28 cellular contexts compared by ENCODE assay signal in the genomic region with DNA sequence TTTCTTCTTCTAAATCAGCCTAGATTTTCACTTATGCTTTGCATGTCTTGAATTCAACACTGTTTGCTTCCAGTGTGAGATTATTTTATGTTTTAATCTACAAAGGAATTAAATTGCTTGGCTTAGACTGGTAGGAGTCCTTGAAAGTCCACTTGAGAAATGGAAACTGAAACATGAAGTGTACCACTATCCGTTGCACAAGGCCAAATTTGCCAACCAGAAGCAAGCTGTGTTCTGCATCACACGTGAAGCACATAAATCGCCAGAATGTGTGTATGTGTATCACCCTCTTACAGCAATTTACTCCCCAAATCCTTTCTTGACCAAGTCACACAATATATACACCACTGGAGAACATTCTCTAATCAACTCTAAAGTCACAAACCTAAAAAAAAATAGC. TPM values are rescaled to one million over a fixed set of nuclear protein-coding genes. Genes with fewer than 3 reads are reported as not detected.
DNase-seq lines count a peak whose midpoint lies in the region; ATAC-seq, FAIRE-seq and TF ChIP-seq lines count a peak whose summit lies in the region.
"Had no signal": no experiment of that assay in that cellular context is flagged by ENCODE, and none has a peak within 500 bp of the region (broad histone marks: within the 10 kb centered on the region; RNA-seq: fewer than 3 reads in every experiment).

No MANE protein-coding gene starts in this region.

- H3K27ac ChIP-seq in HUES6 (ENCODE audit: low read depth, low read length) (no peak overlapping the region), GM12878 (ENCODE audit: control insufficient read depth, insufficient read depth) (no peak overlapping the region), pancreas (no peak overlapping the region)
- H3K27ac ChIP-seq: foreskin keratinocyte, SJCRH30, stomach had no signal

- H3K4me1 ChIP-seq in HUES6 (ENCODE audit: control insufficient read depth, insufficient read depth, low read length) (peaks cover 92% of the 10 kb centered on the region), GM12878 (ENCODE audit: control insufficient read depth, insufficient read depth, low read length) (no peaks in the 10 kb centered on the region), pancreas (peaks cover 3 to 8% (median 6%) of the 10 kb centered on the region in 3 donors)
- H3K4me1 ChIP-seq: foreskin keratinocyte had no signal

- TF ChIP-seq EP300 in GM12878 (IDR thresholded peaks at IDR 0.05; ENCODE audit: borderline replicate concordance in 1 of 2, control insufficient read depth in 1 of 2, low read depth in 2 of 2, low read length in 2 of 2): no peak

- no TSS peak for BruUV-seq in GM12878 (replicated peaks; lab: Mats Ljungman, UMichigan)

- H3K4me3 Mint-ChIP-seq in stimulated activated naive B cell treated with anti-CD40 and anti-IgM and Interleukin-4, amounts not matched to agents 10 μg/mL and 1 μg/mL and 100 μg/mL, for 72 hours: no peak overlapping the region
- H3K4me3 Mint-ChIP-seq: memory B cell had no signal

- TF ChIP-seq CTCF in GM12878 (IDR thresholded peaks at IDR 0.05 in 2 of 3, conservative IDR thresholded peaks at IDR 0.05 in 1 of 3; ENCODE audit: control insufficient read depth in 2 of 3, extremely low read depth in 1 of 3, insufficient read depth in 1 of 3, low read depth in 3 of 3, low read length in 3 of 3) (no peak), pancreas (IDR thresholded peaks at IDR 0.05) (no peak)

- H3K4me3 ChIP-seq in HUES6 (ENCODE audit: low read depth, low read length): peak overlapping the region; percentile 98; the same call in 1 of the 2 replicates
- H3K4me3 ChIP-seq in GM12878: no peak overlapping the region
- H3K4me3 ChIP-seq in pancreas: no peak overlapping the region
- H3K4me3 ChIP-seq: SJCRH30, stomach had no signal

- no peaks in the 10 kb centered on the region for H3K9me3 Mint-ChIP-seq in stimulated activated naive B cell treated with anti-CD40 and anti-IgM and Interleukin-4, amounts not matched to agents 10 μg/mL and 1 μg/mL and 100 μg/mL, for 72 hours
- H3K9me3 Mint-ChIP-seq: memory B cell had no signal

- no peak overlapping the region for H3K4me2 ChIP-seq in GM12878 (ENCODE audit: control insufficient read depth, insufficient read depth)

- in situ Hi-C loops in GM12878 (cut with MboI): loop anchor here (25.0 kb wide), 1 partner anchor 427 kb away; no protein-coding TSS in a partner anchor

- FAIRE-seq in GM12878 (lab: Jason Lieb, UNC) (no peak), pancreas (lab: Jason Lieb, UNC) (no peak)
- FAIRE-seq: colon, HTR-8/SVneo, RCC 7860, TTC549 had no signal

- RAD21 ChIA-PET in GM12878 (lab: Charles Lee; ENCODE audit: unreplicated experiment): interaction anchor here (0.6 to 3.9 kb wide), 6 partner anchors 9 to 982 kb away, joined by 3 to 27 read pairs (median 4); a partner anchor contains a TSS

- CTCF ChIA-PET in GM12878 (lab: Yijun Ruan, JAX): interaction anchor here (1.2 to 2.2 kb wide), 4 partner anchors 9 to 427 kb away, joined by 3 to 7 read pairs (median 4); no protein-coding TSS in a partner anchor

- DNase-seq in DMS79 (lab: John Stamatoyannopoulos, UW) (peak; percentile 5), GM12878 (ENCODE audit: low read depth, low spot score) (no peak), pancreas (no peak), SW 1271 (lab: John Stamatoyannopoulos, UW) (no peak), mesenteric fat pad (ENCODE audit: low spot score) (no peak)
- DNase-seq in stimulated activated naive B cell treated with anti-CD40 and anti-IgM and Interleukin-4, amounts not matched to agents 10 μg/mL and 1 μg/mL and 100 μg/mL, for 72 hours: no peak
- DNase-seq: activated CD4-positive, alpha-beta T cell treated with anti-CD3 and anti-CD28 coated beads, Interleukin-2, amount 50 U/mL, for 48 hours; activated naive CD4-positive, alpha-beta T cell treated with Interleukin-2 at 50 U/mL for 16 hours; DMS53; effector CD8-positive, alpha-beta T cell; foreskin keratinocyte; GF-D8; HCEC 1CT; left colon; NCI-H2171 treated with DMSO at 0.1 percent for 48 hours; NK-92 treated with Interleukin-12 subunit alpha and Interleukin-12 subunit beta, amount 100 ng/mL, for 24 hours; SJCRH30; stomach; T-helper 1 cell had no signal

- TF ChIP-seq RAD21 in GM12878 (IDR thresholded peaks at IDR 0.05; ENCODE audit: insufficient read depth, low read depth, low read length): no peak

- H2AFZ ChIP-seq in GM12878 (ENCODE audit: control insufficient read depth, low read depth, low read length): no peak overlapping the region

- SMC1A ChIA-PET in GM12878 (lab: Charles Lee; ENCODE audit: uncharacterized antibody, unreplicated experiment): interaction anchor here (0.7 to 4.3 kb wide), 12 partner anchors 9 to 572 kb away, joined by 3 to 31 read pairs (median 3); a partner anchor contains a TSS

- H3K36me3 Mint-ChIP-seq in stimulated activated naive B cell treated with anti-CD40 and anti-IgM and Interleukin-4, amounts not matched to agents 10 μg/mL and 1 μg/mL and 100 μg/mL, for 72 hours: peaks cover 0 to 3% of the 10 kb centered on the region in 2 donors

- ATAC-seq in GM12878 (peak; percentile 47), pancreas (peak in 3 of 4 donors; percentile 49 to 51 (median 49)), HG03045 (IDR thresholded peaks at IDR 0.05; ENCODE audit: unreplicated experiment) (no peak)
- ATAC-seq in stimulated activated naive B cell treated with anti-CD40 and anti-IgM and Interleukin-4, amounts not matched to agents 10 μg/mL and 1 μg/mL and 100 μg/mL, for 72 hours (replicated peaks): no peak
- ATAC-seq: activated CD4-positive, CD25-positive, alpha-beta regulatory T cell treated with anti-CD3 and anti-CD28 coated beads, Interleukin-2, amount 50 U/mL, for 24 hours; foreskin keratinocyte; left colon had no signal

- H3K79me2 ChIP-seq in GM12878 (ENCODE audit: control insufficient read depth, insufficient read depth, low read length): no peaks in the 10 kb centered on the region; the same call in 1 of the 2 replicates

- TF ChIP-seq POLR2A in GM12878 (IDR thresholded peaks at IDR 0.05; ENCODE audit: low read depth, low read length): no peak

- H3K9me3 ChIP-seq in HUES6 (ENCODE audit: control insufficient read depth, insufficient read depth, low read depth, low read length): no peaks in the 10 kb centered on the region
- H3K9me3 ChIP-seq in GM12878 (replicated peaks; ENCODE audit: control insufficient read depth, insufficient read depth, low read length): no peaks in the 10 kb centered on the region
- no peaks in the 10 kb centered on the region for H3K9me3 ChIP-seq in pancreas
- H3K9me3 ChIP-seq: SJCRH30, stomach, tibial nerve had no signal

- H3K36me3 ChIP-seq in HUES6 (ENCODE audit: control insufficient read depth, insufficient read depth, low read length) (peaks cover 69% of the 10 kb centered on the region), GM12878 (ENCODE audit: control insufficient read depth in 2 of 2, insufficient read depth in 2 of 2, low read length in 1 of 2) (no peaks in the 10 kb centered on the region), pancreas (no peaks in the 10 kb centered on the region)
- H3K36me3 ChIP-seq: stomach, tibial nerve had no signal

- no peak overlapping the region for H3K27ac Mint-ChIP-seq in stimulated activated naive B cell treated with anti-CD40 and anti-IgM and Interleukin-4, amounts not matched to agents 10 μg/mL and 1 μg/mL and 100 μg/mL, for 72 hours
- H3K27ac Mint-ChIP-seq: memory B cell had no signal

- H3K9ac ChIP-seq in HUES6 (ENCODE audit: low read length) (no peak overlapping the region), GM12878 (ENCODE audit: control insufficient read depth, insufficient read depth, low read length) (no peak overlapping the region)

- intact Hi-C loops in GM12878 (cut with micrococcal nuclease; ENCODE audit: unreplicated experiment) (no loop called here), pancreas (cut with DNase I) (no loop called here)

- H4K20me1 ChIP-seq in GM12878 (ENCODE audit: control insufficient read depth, insufficient read depth): no peaks in the 10 kb centered on the region

- 76% methylated on average over 3 of the region's 3 CpGs for WGBS in GM12878 (ENCODE audit: insufficient coverage, insufficient replicate concordance, low lambda C conversion rate, missing lambda C conversion rate)
- WGBS in pancreas, 2 donors: 56 to 64% methylated on average over 3 of the region's 3 CpGs

- H3K4me1 Mint-ChIP-seq in stimulated activated naive B cell treated with anti-CD40 and anti-IgM and Interleukin-4, amounts not matched to agents 10 μg/mL and 1 μg/mL and 100 μg/mL, for 72 hours: peaks cover 4 to 21% of the 10 kb centered on the region in 2 donors

- POLR2A ChIA-PET in GM12878 (lab: Charles Lee): interaction anchor here (0.9 to 1.0 kb wide), 2 partner anchors 12 to 13 kb away, joined by 3 read pairs; no protein-coding TSS in a partner anchor

- H3K27me3 ChIP-seq in HUES6 (ENCODE audit: control insufficient read depth, insufficient read depth, low read length) (no peaks in the 10 kb centered on the region), GM12878 (replicated peaks in 1 of 2; ENCODE audit: control insufficient read depth in 2 of 2, insufficient read depth in 2 of 2, low read length in 1 of 2) (no peaks in the 10 kb centered on the region), pancreas (no peaks in the 10 kb centered on the region)
- H3K27me3 ChIP-seq: SJCRH30, tibial nerve had no signal

- peaks cover 18 to 20% of the 10 kb centered on the region in 2 donors for H3K27me3 Mint-ChIP-seq in stimulated activated naive B cell treated with anti-CD40 and anti-IgM and Interleukin-4, amounts not matched to agents 10 μg/mL and 1 μg/mL and 100 μg/mL, for 72 hours

RNA-seq across cellular contexts. Expression of a gene that starts 10.3 kb away (rescaled TPM):
- 218 and 247 TPM in 2 replicates for total RNA-seq in GM12878 (2013; cell fraction: nucleolus; rRNA removed)
- total RNA-seq in GM12878 (2014; rRNA removed) (0.62 and 1.0 TPM in 2 replicates), GM12878 (2014; rRNA removed; fragmentation: Illumina TruSeq; extraction: Trizol) (0.83 and 1.1 TPM in 2 replicates), GM12878 (2021) (1.9 and 2.1 TPM in 2 replicates), pancreas (10 to 100 TPM in 5 of 6 donors, 1 to 10 TPM in 1; 9.2 to 24.5 (median 15.8) TPM), mesenteric fat pad (24.0 TPM)
- 3.2 TPM for polyA plus RNA-seq in GM12878 (2011; ENCODE audit: low read depth)
- polyA plus RNA-seq in GM12878 (2011; rRNA removed) (10.2 and 10.5 TPM in 2 replicates), GM12878 (2014; fragmentation: Illumina TruSeq; extraction: Trizol) (0.92 and 1.3 TPM in 2 replicates), GM12878 (2014; fragmentation: Nextera tagmentation; extraction: Ambion mirVana) (under 1 TPM; 0.16 to 0.22 TPM), GM12878 (2014; rRNA removed) (0.56 and 0.64 TPM in 2 replicates), GM12878 (2016; fragmentation: Nextera tagmentation; extraction: Ambion mirVana) (1 to 10 TPM; 1.1 TPM), pancreas (10 to 100 TPM in 1 of 2 donors, 1 to 10 TPM in 1; 8.9 to 12.2 TPM)
- 6.8 and 10.6 TPM in 2 replicates for polyA plus RNA-seq in GM12878 (2011; cell fraction: cytosol; rRNA removed)
- 23.5 and 32.3 TPM in 2 replicates for polyA plus RNA-seq in GM12878 (2011; cell fraction: nucleus; rRNA removed)
- 4.3 and 4.5 TPM in 2 replicates for polyA plus RNA-seq in GM12878 (2012)
- polyA minus RNA-seq in GM12878 (2011; rRNA and poly(A)+ RNA removed): 31.4 and 35.0 TPM in 2 replicates
- polyA minus RNA-seq in GM12878 (2011; cell fraction: cytosol; rRNA and poly(A)+ RNA removed): 9.4 and 10.0 TPM in 2 replicates
- 52.5 and 60.3 TPM in 2 replicates for polyA minus RNA-seq in GM12878 (2011; cell fraction: nucleus; rRNA and poly(A)+ RNA removed)

Comparison
In these comparisons a context has a peak if more than half of its experiments do, and no peak if none do; other contexts are left out.
1. ATAC-seq: peak in GM12878 (single experiment) and pancreas (3 of 4); none in HG03045 (single experiment) and stimulated activated naive B cell treated with anti-CD40 and anti-IgM and Interleukin-4, amounts not matched to agents 10 μg/mL and 1 μg/mL and 100 μg/mL, for 72 hours (0 of 2).